27 cellular contexts compared by ENCODE assay signal in genomic region chr16:54657709-54658102, GRCh38.
DNase-seq lines count a peak whose midpoint lies in the region; ATAC-seq and TF ChIP-seq lines count a peak whose summit lies in the region.
"Had no signal": no experiment of that assay in that cellular context is flagged by ENCODE, and none has a peak within 500 bp of the region (broad histone marks: within the 10 kb centered on the region; RNA-seq: fewer than 3 reads in every experiment).

No MANE protein-coding gene starts in this region.

- H3K4me2 ChIP-seq in OCI-LY7 (ENCODE audit: low read length): no peak overlapping the region
- H3K4me2 ChIP-seq: KMS-11 had no signal

- POLR2A ChIA-PET in OCI-LY7 (lab: Charles Lee): no interaction called here
- POLR2A ChIA-PET in A673 (lab: Charles Lee; ENCODE audit: low non-redundant PET): no interaction called here

- H3K4me1 ChIP-seq in OCI-LY7 (ENCODE audit: insufficient read depth, low read length, poor library complexity, severe bottlenecking): no peaks in the 10 kb centered on the region
- H3K4me1 ChIP-seq in prostate gland (replicated peaks): peaks cover 2% of the 10 kb centered on the region
- H3K4me1 ChIP-seq in A673 (ENCODE audit: insufficient read depth, low read length, poor library complexity, severe bottlenecking): peaks cover 20% of the 10 kb centered on the region

- peak; percentile 8 for DNase-seq in A172 (ENCODE audit: low spot score)
- DNase-seq in OCI-LY7 (ENCODE audit: low spot score): no peak
- peak; percentile 36 for DNase-seq in fibroblast of mammary gland (ENCODE audit: low read depth)
- peak; percentile 46 for DNase-seq in prostate gland (ENCODE audit: low spot score)
- no peak for DNase-seq in activated T-cell treated with anti-CD3 and anti-CD28 coated beads, Interleukin-2, amount 50 U/mL, for 48 hours
- no peak for DNase-seq in A673 (ENCODE audit: low spot score)
- DNase-seq: activated gamma-delta T cell; activated naive CD8-positive, alpha-beta T cell treated with anti-CD3 and anti-CD28 coated beads, Interleukin-2, amount 10 ng/mL, durations not matched to agents 7 days and 5 days; cerebellar nuclear complex; COR-L47; DMS79 treated with DMSO at 0.1 percent for 48 hours; dorsolateral prefrontal cortex; GF-D8; glutamatergic neuron; HCEC 1CT; kidney; lower lobe of right lung; NCI-H1694 treated with DMSO at 0.1 percent for 48 hours; NCI-H2171; NCI-H510A; Right ventricle myocardium superior; stimulated activated naive CD4-positive, alpha-beta T cell treated with Interleukin-2 at 50 U/mL for 16 hours; T-helper 2 cell had no signal

- intact Hi-C loops in OCI-LY7 (cut with micrococcal nuclease; ENCODE audit: unreplicated experiment): no loop called here
- intact Hi-C loops in prostate gland (cut with DNase I): no loop called here
- intact Hi-C loops in A673 (cut with micrococcal nuclease; ENCODE audit: unreplicated experiment): no loop called here

- TF ChIP-seq CTCF in OCI-LY7 (conservative IDR thresholded peaks at IDR 0.05; ENCODE audit: low read length) (no peak), fibroblast of mammary gland (conservative IDR thresholded peaks at IDR 0.05; ENCODE audit: control insufficient read depth, insufficient read depth, low read depth, low read length) (no peak), prostate gland (IDR thresholded peaks at IDR 0.05) (no peak), A673 (conservative IDR thresholded peaks at IDR 0.05; ENCODE audit: low read depth, low read length) (no peak)

- 25% methylated on average over 2 of the region's 2 CpGs for WGBS in prostate gland

- H3K9me2 ChIP-seq in OCI-LY7 (ENCODE audit: insufficient read depth, low read length): no peaks in the 10 kb centered on the region

- no peaks in the 10 kb centered on the region for H4K20me1 ChIP-seq in OCI-LY7 (ENCODE audit: insufficient read depth, low read length)

- H3K9me3 ChIP-seq in OCI-LY7 (ENCODE audit: low read length) (no peaks in the 10 kb centered on the region), prostate gland (no peaks in the 10 kb centered on the region), A673 (ENCODE audit: low read depth, low read length, poor library complexity, severe bottlenecking) (no peaks in the 10 kb centered on the region)
- H3K9me3 ChIP-seq: lower lobe of right lung had no signal

- H2AFZ ChIP-seq in OCI-LY7 (ENCODE audit: low read length): peak overlapping the region; percentile 60; the same call in 1 of the 2 replicates

- ATAC-seq in HG03045 (IDR thresholded peaks at IDR 0.05; ENCODE audit: unreplicated experiment) (no peak), HG03378 (IDR thresholded peaks at IDR 0.05; ENCODE audit: unreplicated experiment) (no peak)
- ATAC-seq: PC-3 had no signal

- H3K4me3 ChIP-seq in OCI-LY7 (ENCODE audit: low read depth, low read length, poor library complexity, severe bottlenecking) (no peak overlapping the region), fibroblast of mammary gland (ENCODE audit: control insufficient read depth, low read depth, low read length) (no peak overlapping the region), prostate gland (no peak overlapping the region), A673 (ENCODE audit: low read depth, low read length, poor library complexity, severe bottlenecking) (no peak overlapping the region)
- H3K4me3 ChIP-seq: dorsolateral prefrontal cortex, lower lobe of right lung had no signal

- H3K27ac ChIP-seq in OCI-LY7 (ENCODE audit: low read depth, low read length, poor library complexity, severe bottlenecking) (no peak overlapping the region), prostate gland (no peak overlapping the region), A673 (ENCODE audit: low read depth, low read length, poor library complexity, severe bottlenecking) (no peak overlapping the region)
- H3K27ac ChIP-seq: dorsolateral prefrontal cortex, KMS-11, lower lobe of right lung had no signal

- H3K27me3 ChIP-seq in prostate gland (replicated peaks; ENCODE audit: insufficient read depth) (no peaks in the 10 kb centered on the region), A673 (replicated peaks; ENCODE audit: insufficient read depth, low read depth, low read length, poor library complexity) (peaks cover 4% of the 10 kb centered on the region)

- no peaks in the 10 kb centered on the region for H3K79me2 ChIP-seq in OCI-LY7 (ENCODE audit: insufficient read depth, low read depth, low read length)

- H3K36me3 ChIP-seq in OCI-LY7 (ENCODE audit: insufficient read depth, low read length) (no peaks in the 10 kb centered on the region), prostate gland (no peaks in the 10 kb centered on the region), A673 (ENCODE audit: insufficient read depth, low read length, poor library complexity, severe bottlenecking) (no peaks in the 10 kb centered on the region)
- H3K36me3 ChIP-seq: lower lobe of right lung had no signal

- no TSS peak for BruUV-seq in OCI-LY7 (replicated peaks; lab: Mats Ljungman, UMichigan)
- BruUV-seq in A673 (replicated peaks; lab: Mats Ljungman, UMichigan): no TSS peak

- CTCF ChIA-PET in OCI-LY7 (lab: Charles Lee; ENCODE audit: unreplicated experiment): no interaction called here
- CTCF ChIA-PET in A673 (lab: Charles Lee): no interaction called here

- TF ChIP-seq POLR2A in prostate gland (IDR thresholded peaks at IDR 0.05): no peak

Comparison
In these comparisons a context has a peak if more than half of its experiments do, and no peak if none do; other contexts are left out.
1. DNase-seq: peak in A172 (single experiment), fibroblast of mammary gland (single experiment) and prostate gland (single experiment); none in OCI-LY7 (single experiment), activated T-cell treated with anti-CD3 and anti-CD28 coated beads, Interleukin-2, amount 50 U/mL, for 48 hours (0 of 2) and A673 (single experiment).